ENCODE assay signal across 8 cellular contexts in the genomic region with DNA sequence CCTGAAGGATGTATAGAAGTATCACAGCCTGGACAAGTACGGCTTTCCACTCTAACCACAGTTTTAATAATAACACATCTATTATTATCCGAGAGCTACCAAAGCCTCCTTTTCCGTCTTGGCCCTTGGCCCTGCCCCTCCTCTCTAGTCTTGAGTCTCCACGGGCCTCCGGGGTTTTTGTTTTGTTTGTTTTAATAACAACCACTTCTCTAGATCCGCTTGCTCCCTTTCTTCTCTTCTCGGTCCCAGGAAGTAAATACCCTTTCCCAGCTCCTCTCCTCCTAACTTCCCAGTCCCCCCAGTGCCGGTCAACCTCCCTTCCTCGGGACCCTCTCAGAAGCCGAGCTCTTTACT. TPM values are rescaled to one million over a fixed set of nuclear protein-coding genes. Genes with fewer than 3 reads are reported as not detected.
A peak's percentile ranks its signal among the peaks of the same experiment; 100 is the strongest.
DNase-seq lines count a peak whose midpoint lies in the region; ATAC-seq and TF ChIP-seq lines count a peak whose summit lies in the region.

No MANE protein-coding gene starts in this region.

- H3K4me1 ChIP-seq in SJSA1 (replicated peaks) (peaks cover 4% of the 10 kb centered on the region; the same call in 1 of the 2 replicates), foreskin keratinocyte (no peaks in the 10 kb centered on the region)

- no peaks in the 10 kb centered on the region for H3K9me3 ChIP-seq in SJSA1 (replicated peaks)

- peak overlapping the region; percentile 94 for H3K27ac ChIP-seq in SJSA1
- peak overlapping the region; percentile 83 for H3K27ac ChIP-seq in foreskin keratinocyte

- H3K27me3 ChIP-seq in SJSA1 (replicated peaks) (no peaks in the 10 kb centered on the region), foreskin keratinocyte (no peaks in the 10 kb centered on the region)

- H3K4me3 ChIP-seq in GM12864 (ENCODE audit: low read depth, low read length) (peak overlapping the region; percentile 79), SJSA1 (peak overlapping the region; percentile 77)

- ATAC-seq in foreskin keratinocyte = no peak

- TF ChIP-seq CTCF in GM12864 (IDR thresholded peaks at IDR 0.05; ENCODE audit: low read depth, low read length, missing control alignments) (no peak), foreskin keratinocyte (conservative IDR thresholded peaks at IDR 0.05) (no peak)

- no peak for DNase-seq in GM12864 (ENCODE audit: low read depth)
- DNase-seq in SJSA1 (ENCODE audit: low read depth in 1 of 2, low spot score in 2 of 2) = peak; percentile 47 to 64
- DNase-seq in foreskin keratinocyte = peak; percentile 6 to 36
- peak; percentile 28 for DNase-seq in putamen (ENCODE audit: low spot score)
- DNase-seq in NCI-H2107 (lab: John Stamatoyannopoulos, UW) = no peak
- DNase-seq in stimulated activated naive CD4-positive, alpha-beta T cell treated with Interleukin-2 at 50 U/mL for 16 hours (lab: John Stamatoyannopoulos, UW) = no peak
- DNase-seq in NCI-H1694 treated with DMSO at 0.1 percent for 48 hours (lab: John Stamatoyannopoulos, UW) = no peak
- no peak for DNase-seq in OCI-M2 (lab: John Stamatoyannopoulos, UW; ENCODE audit: unreplicated experiment)

- H3K36me3 ChIP-seq in SJSA1 = peaks cover 8% of the 10 kb centered on the region

RNA-seq across cellular contexts. Expression of a gene that starts 0.6 kb away (rescaled TPM):
- 10.1 and 10.2 TPM in 2 replicates for total RNA-seq in SJSA1 (2014; rRNA removed; shearing (Covaris generic))
- total RNA-seq in foreskin keratinocyte = 1.9 and 2.4 TPM in 2 replicates
- 0.34 and 0.46 TPM in 2 replicates for polyA plus RNA-seq in foreskin keratinocyte

Comparison
In these comparisons a context has a peak if more than half of its experiments do, and no peak if none do; other contexts are left out.
1. DNase-seq: peak in SJSA1 (2 of 2), foreskin keratinocyte (2 of 2) and putamen (single experiment); none in GM12864 (single experiment), NCI-H2107 (single experiment), stimulated activated naive CD4-positive, alpha-beta T cell treated with Interleukin-2 at 50 U/mL for 16 hours (single experiment), NCI-H1694 treated with DMSO at 0.1 percent for 48 hours (single experiment) and OCI-M2 (single experiment).